Comparison of ENCODE assay signal across 10 cellular contexts in the genomic region with DNA sequence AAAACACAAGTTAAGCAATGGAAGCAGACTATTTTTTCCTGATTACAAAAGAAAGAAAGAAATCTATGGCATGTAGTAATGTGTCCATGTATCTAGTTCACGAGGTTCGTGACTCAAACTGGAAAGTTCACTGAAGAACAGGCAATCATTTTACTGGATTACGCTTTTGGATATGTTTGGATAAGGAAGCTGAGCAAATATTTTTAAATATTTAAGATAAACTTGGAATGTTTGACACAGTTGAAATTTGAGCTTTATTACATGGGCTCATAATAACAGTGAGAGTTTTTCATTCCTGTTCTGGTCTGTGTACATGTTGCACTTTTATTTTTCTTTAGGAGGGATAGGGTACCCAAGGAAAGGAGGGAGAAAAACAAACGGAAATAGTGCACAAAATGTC.
DNase-seq lines count a peak whose midpoint lies in the region; ATAC-seq and TF ChIP-seq lines count a peak whose summit lies in the region.
"Had no signal": no experiment of that assay in that cellular context is flagged by ENCODE, and none has a peak within 500 bp of the region (broad histone marks: within the 10 kb centered on the region; RNA-seq: fewer than 3 reads in every experiment).

No MANE protein-coding gene starts in this region.

- 9 to 40% methylated on average over 4 of the region's 4 CpGs for WGBS in sigmoid colon, 2 donors

- H3K27ac ChIP-seq in RWPE2 (ENCODE audit: poor library complexity, severe bottlenecking) = no peak overlapping the region
- H3K27ac ChIP-seq in sigmoid colon = peak overlapping the region; percentile 59 to 79 (median 70)
- H3K27ac ChIP-seq: cardiac muscle cell had no signal

- no peaks in the 10 kb centered on the region for H3K9me3 ChIP-seq in RWPE2 (ENCODE audit: severe bottlenecking)
- H3K9me3 ChIP-seq in sigmoid colon = peaks cover 0 to 4% (median 1%) of the 10 kb centered on the region in 4 donors

- TF ChIP-seq CTCF in RWPE2 (IDR thresholded peaks at IDR 0.05; ENCODE audit: poor library complexity, severe bottlenecking) = no peak
- TF ChIP-seq CTCF in fibroblast of villous mesenchyme (IDR thresholded peaks at IDR 0.05; ENCODE audit: insufficient read depth, low read depth, low read length) = no peak
- no peak for TF ChIP-seq CTCF in sigmoid colon (IDR thresholded peaks at IDR 0.05)

- H3K36me3 ChIP-seq in RWPE2 (ENCODE audit: low read depth) (no peaks in the 10 kb centered on the region), sigmoid colon (no peaks in the 10 kb centered on the region)
- H3K36me3 ChIP-seq: cardiac muscle cell had no signal

- no peak for TF ChIP-seq EP300 in sigmoid colon (IDR thresholded peaks at IDR 0.05)

- H3K4me1 ChIP-seq in RWPE2 (ENCODE audit: insufficient read depth, poor library complexity, severe bottlenecking) = peaks cover 16% of the 10 kb centered on the region
- H3K4me1 ChIP-seq in sigmoid colon = peaks cover 0 to 46% (median 24%) of the 10 kb centered on the region in 4 donors

- intact Hi-C loops in sigmoid colon (cut with DNase I) = loop anchor here (10.0 kb wide), 1 partner anchor 607 kb away; no protein-coding TSS in a partner anchor

- TF ChIP-seq POLR2A in sigmoid colon (IDR thresholded peaks at IDR 0.05) = no peak

- DNase-seq in HCEC 1CT (peak; percentile 41), RWPE2 (ENCODE audit: low spot score) (no peak), fibroblast of villous mesenchyme (ENCODE audit: low read depth) (peak; percentile 94), sigmoid colon (no peak), NOMO-1 (lab: John Stamatoyannopoulos, UW; ENCODE audit: unreplicated experiment in 2 of 2) (no peak)

- no peaks in the 10 kb centered on the region for H3K27me3 ChIP-seq in RWPE2 (ENCODE audit: insufficient read depth, poor library complexity, severe bottlenecking)
- H3K27me3 ChIP-seq in sigmoid colon = no peaks in the 10 kb centered on the region
- H3K27me3 ChIP-seq: cardiac muscle cell had no signal

- no peak overlapping the region for H3K4me3 ChIP-seq in RWPE2 (ENCODE audit: severe bottlenecking)
- H3K4me3 ChIP-seq in fibroblast of villous mesenchyme (ENCODE audit: low read depth, low read length) = no peak overlapping the region
- H3K4me3 ChIP-seq in sigmoid colon = peak overlapping the region in 1 of 4 donors; percentile 10
- H3K4me3 ChIP-seq: cardiac muscle cell had no signal

- ATAC-seq in RWPE2 (ENCODE audit: low read depth) (peak; percentile 67), GM19452 (IDR thresholded peaks at IDR 0.05; ENCODE audit: unreplicated experiment) (no peak), HG03439 (IDR thresholded peaks at IDR 0.05; ENCODE audit: unreplicated experiment) (no peak), HG03135 (IDR thresholded peaks at IDR 0.05; ENCODE audit: unreplicated experiment) (no peak)
- ATAC-seq: stimulated activated effector memory CD8-positive, alpha-beta T cell treated with anti-CD3 and anti-CD28 coated beads, Interleukin-12 subunit alpha, Interleukin-12 subunit beta, amount 100 ng/mL, for 72 hours had no signal

Comparison
In these comparisons a context has a peak if more than half of its experiments do, and no peak if none do; other contexts are left out.
1. DNase-seq: peak in HCEC 1CT (single experiment) and fibroblast of villous mesenchyme (single experiment); none in RWPE2 (single experiment), sigmoid colon (single experiment) and NOMO-1 (0 of 2).